Comparison of ENCODE assay signal across 1 cellular context in the genomic region with DNA sequence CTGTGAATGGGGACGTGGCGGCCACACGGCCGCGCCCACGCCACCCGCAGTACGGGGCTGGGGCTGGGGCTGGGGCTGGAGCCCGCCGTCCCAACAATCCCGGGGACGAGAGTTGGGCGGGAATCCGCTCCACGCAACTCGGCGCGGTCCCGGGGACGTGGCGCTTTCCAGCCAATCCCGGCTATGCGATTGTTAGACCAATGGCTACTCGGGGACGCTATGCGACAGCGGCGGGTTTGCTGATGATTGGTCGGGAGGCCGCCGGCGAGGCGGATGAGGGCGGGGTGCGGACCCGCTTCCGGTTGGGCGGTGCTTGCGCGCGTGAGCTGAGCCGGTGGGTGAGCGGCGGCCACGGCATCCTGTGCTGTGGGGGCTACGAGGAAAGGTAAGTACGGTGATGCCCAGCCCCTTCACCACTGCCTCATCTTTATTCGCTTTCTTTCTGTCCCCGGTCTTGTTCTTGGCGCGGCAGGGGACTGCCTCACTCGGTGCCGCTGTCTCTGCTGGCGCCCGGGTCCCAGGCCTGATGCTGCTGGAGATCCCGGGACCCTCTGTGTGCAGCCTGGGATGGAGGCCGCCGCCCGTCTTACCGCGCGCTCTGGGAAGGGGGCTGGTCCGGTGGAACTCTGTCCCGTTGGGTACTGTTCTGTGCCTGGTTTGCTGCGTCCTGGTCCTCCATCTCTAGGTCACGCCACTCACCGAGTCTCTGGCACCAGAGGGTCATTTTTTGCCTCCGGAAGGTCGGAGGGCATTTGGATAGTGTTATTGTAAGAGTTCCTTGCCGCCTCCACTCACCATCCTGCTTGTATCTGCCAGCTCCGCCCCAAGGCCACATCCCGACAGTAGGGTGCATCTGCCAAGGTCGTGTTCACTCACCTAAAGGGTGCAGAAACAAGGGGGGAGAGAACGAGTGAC.
TF ChIP-seq lines count a peak whose summit lies in the region.

A gene (plus strand): TSS at position 312 of the 915 bp plus-strand sequence. CDS start 9,225 bp downstream, outside the sequence.

TF ChIP-seq in HepG2, 621 proteins besides CTCF, POLR2A, EP300 and RAD21 (continued from another document and continues in another):
- TF ChIP-seq, protein P1, sequence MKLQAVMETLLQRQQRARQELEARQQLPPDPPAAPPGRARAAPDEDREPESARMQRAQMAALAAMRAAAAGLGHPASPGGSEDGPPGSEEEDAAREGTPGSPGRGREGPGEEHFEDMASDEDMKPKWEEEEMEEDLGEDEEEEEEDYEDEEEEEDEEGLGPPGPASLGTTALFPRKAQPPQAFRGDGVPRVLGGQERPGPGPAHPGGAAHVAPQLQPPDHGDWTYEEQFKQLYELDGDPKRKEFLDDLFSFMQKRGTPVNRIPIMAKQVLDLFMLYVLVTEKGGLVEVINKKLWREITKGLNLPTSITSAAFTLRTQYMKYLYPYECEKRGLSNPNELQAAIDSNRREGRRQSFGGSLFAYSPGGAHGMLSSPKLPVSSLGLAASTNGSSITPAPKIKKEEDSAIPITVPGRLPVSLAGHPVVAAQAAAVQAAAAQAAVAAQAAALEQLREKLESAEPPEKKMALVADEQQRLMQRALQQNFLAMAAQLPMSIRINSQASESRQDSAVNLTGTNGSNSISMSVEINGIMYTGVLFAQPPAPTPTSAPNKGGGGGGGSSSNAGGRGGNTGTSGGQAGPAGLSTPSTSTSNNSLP (IDR thresholded peaks at IDR 0.05; ENCODE audit: low read depth, low read length): no peak
- TF ChIP-seq, protein P2, sequence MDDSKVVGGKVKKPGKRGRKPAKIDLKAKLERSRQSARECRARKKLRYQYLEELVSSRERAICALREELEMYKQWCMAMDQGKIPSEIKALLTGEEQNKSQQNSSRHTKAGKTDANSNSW (CRISPR knock-in tag; IDR thresholded peaks at IDR 0.05; ENCODE audit: borderline replicate concordance): no peak
- TF ChIP-seq NR2F6 (IDR thresholded peaks at IDR 0.05) (peak; percentile 39; the same call in 1 of the 2 replicates), NR2F6 (CRISPR knock-in tag; IDR thresholded peaks at IDR 0.05) (0 out of 2 replicates have a peak, but pooled peaks have one; percentile 19), FLYWCH1 (CRISPR knock-in tag; IDR thresholded peaks at IDR 0.05) (no peak), SP4 (CRISPR knock-in tag; IDR thresholded peaks at IDR 0.05) (peak; percentile 86), STAG1 (CRISPR knock-in tag; IDR thresholded peaks at IDR 0.05) (no peak), RFXAP (CRISPR knock-in tag; IDR thresholded peaks at IDR 0.05; ENCODE audit: borderline replicate concordance) (peak; percentile 98), PAX8 (CRISPR knock-in tag; IDR thresholded peaks at IDR 0.05; ENCODE audit: borderline replicate concordance) (no peak), ZFP82 (CRISPR knock-in tag; IDR thresholded peaks at IDR 0.05; ENCODE audit: borderline replicate concordance) (no peak), PHF20 (CRISPR knock-in tag; IDR thresholded peaks at IDR 0.05) (peak; percentile 80), PHB2 (IDR thresholded peaks at IDR 0.05; ENCODE audit: partially characterized antibody) (no peak), MTA3 (CRISPR knock-in tag; IDR thresholded peaks at IDR 0.05) (no peak), ZNF619 (CRISPR knock-in tag; IDR thresholded peaks at IDR 0.05) (no peak), PITX1 (CRISPR knock-in tag; IDR thresholded peaks at IDR 0.05) (peak; percentile 58; the same call in 1 of the 2 replicates), FOXK1 (CRISPR knock-in tag; IDR thresholded peaks at IDR 0.05; ENCODE audit: borderline replicate concordance, low read depth) (no peak), NFE2 (CRISPR knock-in tag; IDR thresholded peaks at IDR 0.05) (no peak), ZNF484 (CRISPR knock-in tag; IDR thresholded peaks at IDR 0.05; ENCODE audit: borderline replicate concordance, low read depth) (no peak), NONO (IDR thresholded peaks at IDR 0.05) (no peak), NONO (CRISPR knock-in tag; conservative IDR thresholded peaks at IDR 0.05) (peak; percentile 53; the same call in 1 of the 2 replicates), ZMAT3 (CRISPR knock-in tag; conservative IDR thresholded peaks at IDR 0.05) (peak; percentile 56; the same call in 1 of the 2 replicates), ZSCAN21 (CRISPR knock-in tag; IDR thresholded peaks at IDR 0.05; ENCODE audit: borderline replicate concordance) (peak; percentile 85), ZNF839 (CRISPR knock-in tag; IDR thresholded peaks at IDR 0.05; ENCODE audit: borderline replicate concordance) (no peak), NFIB (CRISPR knock-in tag; IDR thresholded peaks at IDR 0.05; ENCODE audit: borderline replicate concordance) (no peak), ZNF746 (CRISPR knock-in tag; IDR thresholded peaks at IDR 0.05) (no peak; the same call in none of the 2 replicates), SP140L (CRISPR knock-in tag; IDR thresholded peaks at IDR 0.05; ENCODE audit: borderline replicate concordance) (no peak), NR2F2 (IDR thresholded peaks at IDR 0.05; ENCODE audit: borderline replicate concordance, low read depth) (peak; percentile 30; the same call in 1 of the 2 replicates), ZNF510 (CRISPR knock-in tag; IDR thresholded peaks at IDR 0.05; ENCODE audit: low read depth) (no peak), ELF3 (CRISPR knock-in tag; IDR thresholded peaks at IDR 0.05) (peak; percentile 45; the same call in 1 of the 2 replicates), ZFYVE20 (CRISPR knock-in tag; IDR thresholded peaks at IDR 0.05; ENCODE audit: borderline replicate concordance, low read depth) (0 out of 2 replicates have a peak, but pooled peaks have one; percentile 54), ERF (CRISPR knock-in tag; IDR thresholded peaks at IDR 0.05) (peak; percentile 62), RFX1 (IDR thresholded peaks at IDR 0.05) (no peak), ZFP41 (CRISPR knock-in tag; IDR thresholded peaks at IDR 0.05; ENCODE audit: borderline replicate concordance) (no peak), SAFB2 (CRISPR knock-in tag; IDR thresholded peaks at IDR 0.05; ENCODE audit: borderline replicate concordance, low read depth) (no peak), ZFP37 (CRISPR knock-in tag; IDR thresholded peaks at IDR 0.05; ENCODE audit: borderline replicate concordance) (no peak; the same call in 1 of the 2 replicates), KLF12 (CRISPR knock-in tag; IDR thresholded peaks at IDR 0.05; ENCODE audit: borderline replicate concordance) (0 out of 2 replicates have a peak, but pooled peaks have one; percentile 64), ATF1 (CRISPR knock-in tag; IDR thresholded peaks at IDR 0.05) (peak; percentile 78), CEBPB (IDR thresholded peaks at IDR 0.05; ENCODE audit: borderline replicate concordance, low read depth, low read length) (no peak), ARNT (IDR thresholded peaks at IDR 0.05) (no peak), ZNF33B (CRISPR knock-in tag; IDR thresholded peaks at IDR 0.05) (no peak)
- TF ChIP-seq, protein P3, sequence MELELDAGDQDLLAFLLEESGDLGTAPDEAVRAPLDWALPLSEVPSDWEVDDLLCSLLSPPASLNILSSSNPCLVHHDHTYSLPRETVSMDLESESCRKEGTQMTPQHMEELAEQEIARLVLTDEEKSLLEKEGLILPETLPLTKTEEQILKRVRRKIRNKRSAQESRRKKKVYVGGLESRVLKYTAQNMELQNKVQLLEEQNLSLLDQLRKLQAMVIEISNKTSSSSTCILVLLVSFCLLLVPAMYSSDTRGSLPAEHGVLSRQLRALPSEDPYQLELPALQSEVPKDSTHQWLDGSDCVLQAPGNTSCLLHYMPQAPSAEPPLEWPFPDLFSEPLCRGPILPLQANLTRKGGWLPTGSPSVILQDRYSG (CRISPR knock-in tag; IDR thresholded peaks at IDR 0.05): no peak
- TF ChIP-seq, protein P4, sequence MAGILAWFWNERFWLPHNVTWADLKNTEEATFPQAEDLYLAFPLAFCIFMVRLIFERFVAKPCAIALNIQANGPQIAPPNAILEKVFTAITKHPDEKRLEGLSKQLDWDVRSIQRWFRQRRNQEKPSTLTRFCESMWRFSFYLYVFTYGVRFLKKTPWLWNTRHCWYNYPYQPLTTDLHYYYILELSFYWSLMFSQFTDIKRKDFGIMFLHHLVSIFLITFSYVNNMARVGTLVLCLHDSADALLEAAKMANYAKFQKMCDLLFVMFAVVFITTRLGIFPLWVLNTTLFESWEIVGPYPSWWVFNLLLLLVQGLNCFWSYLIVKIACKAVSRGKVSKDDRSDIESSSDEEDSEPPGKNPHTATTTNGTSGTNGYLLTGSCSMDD (CRISPR knock-in tag; IDR thresholded peaks at IDR 0.05): 0 out of 2 replicates have a peak, but pooled peaks have one; percentile 39
- TF ChIP-seq, protein P5, sequence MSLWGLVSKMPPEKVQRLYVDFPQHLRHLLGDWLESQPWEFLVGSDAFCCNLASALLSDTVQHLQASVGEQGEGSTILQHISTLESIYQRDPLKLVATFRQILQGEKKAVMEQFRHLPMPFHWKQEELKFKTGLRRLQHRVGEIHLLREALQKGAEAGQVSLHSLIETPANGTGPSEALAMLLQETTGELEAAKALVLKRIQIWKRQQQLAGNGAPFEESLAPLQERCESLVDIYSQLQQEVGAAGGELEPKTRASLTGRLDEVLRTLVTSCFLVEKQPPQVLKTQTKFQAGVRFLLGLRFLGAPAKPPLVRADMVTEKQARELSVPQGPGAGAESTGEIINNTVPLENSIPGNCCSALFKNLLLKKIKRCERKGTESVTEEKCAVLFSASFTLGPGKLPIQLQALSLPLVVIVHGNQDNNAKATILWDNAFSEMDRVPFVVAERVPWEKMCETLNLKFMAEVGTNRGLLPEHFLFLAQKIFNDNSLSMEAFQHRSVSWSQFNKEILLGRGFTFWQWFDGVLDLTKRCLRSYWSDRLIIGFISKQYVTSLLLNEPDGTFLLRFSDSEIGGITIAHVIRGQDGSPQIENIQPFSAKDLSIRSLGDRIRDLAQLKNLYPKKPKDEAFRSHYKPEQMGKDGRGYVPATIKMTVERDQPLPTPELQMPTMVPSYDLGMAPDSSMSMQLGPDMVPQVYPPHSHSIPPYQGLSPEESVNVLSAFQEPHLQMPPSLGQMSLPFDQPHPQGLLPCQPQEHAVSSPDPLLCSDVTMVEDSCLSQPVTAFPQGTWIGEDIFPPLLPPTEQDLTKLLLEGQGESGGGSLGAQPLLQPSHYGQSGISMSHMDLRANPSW (CRISPR knock-in tag; IDR thresholded peaks at IDR 0.05; ENCODE audit: borderline replicate concordance): no peak
- TF ChIP-seq, protein P6, sequence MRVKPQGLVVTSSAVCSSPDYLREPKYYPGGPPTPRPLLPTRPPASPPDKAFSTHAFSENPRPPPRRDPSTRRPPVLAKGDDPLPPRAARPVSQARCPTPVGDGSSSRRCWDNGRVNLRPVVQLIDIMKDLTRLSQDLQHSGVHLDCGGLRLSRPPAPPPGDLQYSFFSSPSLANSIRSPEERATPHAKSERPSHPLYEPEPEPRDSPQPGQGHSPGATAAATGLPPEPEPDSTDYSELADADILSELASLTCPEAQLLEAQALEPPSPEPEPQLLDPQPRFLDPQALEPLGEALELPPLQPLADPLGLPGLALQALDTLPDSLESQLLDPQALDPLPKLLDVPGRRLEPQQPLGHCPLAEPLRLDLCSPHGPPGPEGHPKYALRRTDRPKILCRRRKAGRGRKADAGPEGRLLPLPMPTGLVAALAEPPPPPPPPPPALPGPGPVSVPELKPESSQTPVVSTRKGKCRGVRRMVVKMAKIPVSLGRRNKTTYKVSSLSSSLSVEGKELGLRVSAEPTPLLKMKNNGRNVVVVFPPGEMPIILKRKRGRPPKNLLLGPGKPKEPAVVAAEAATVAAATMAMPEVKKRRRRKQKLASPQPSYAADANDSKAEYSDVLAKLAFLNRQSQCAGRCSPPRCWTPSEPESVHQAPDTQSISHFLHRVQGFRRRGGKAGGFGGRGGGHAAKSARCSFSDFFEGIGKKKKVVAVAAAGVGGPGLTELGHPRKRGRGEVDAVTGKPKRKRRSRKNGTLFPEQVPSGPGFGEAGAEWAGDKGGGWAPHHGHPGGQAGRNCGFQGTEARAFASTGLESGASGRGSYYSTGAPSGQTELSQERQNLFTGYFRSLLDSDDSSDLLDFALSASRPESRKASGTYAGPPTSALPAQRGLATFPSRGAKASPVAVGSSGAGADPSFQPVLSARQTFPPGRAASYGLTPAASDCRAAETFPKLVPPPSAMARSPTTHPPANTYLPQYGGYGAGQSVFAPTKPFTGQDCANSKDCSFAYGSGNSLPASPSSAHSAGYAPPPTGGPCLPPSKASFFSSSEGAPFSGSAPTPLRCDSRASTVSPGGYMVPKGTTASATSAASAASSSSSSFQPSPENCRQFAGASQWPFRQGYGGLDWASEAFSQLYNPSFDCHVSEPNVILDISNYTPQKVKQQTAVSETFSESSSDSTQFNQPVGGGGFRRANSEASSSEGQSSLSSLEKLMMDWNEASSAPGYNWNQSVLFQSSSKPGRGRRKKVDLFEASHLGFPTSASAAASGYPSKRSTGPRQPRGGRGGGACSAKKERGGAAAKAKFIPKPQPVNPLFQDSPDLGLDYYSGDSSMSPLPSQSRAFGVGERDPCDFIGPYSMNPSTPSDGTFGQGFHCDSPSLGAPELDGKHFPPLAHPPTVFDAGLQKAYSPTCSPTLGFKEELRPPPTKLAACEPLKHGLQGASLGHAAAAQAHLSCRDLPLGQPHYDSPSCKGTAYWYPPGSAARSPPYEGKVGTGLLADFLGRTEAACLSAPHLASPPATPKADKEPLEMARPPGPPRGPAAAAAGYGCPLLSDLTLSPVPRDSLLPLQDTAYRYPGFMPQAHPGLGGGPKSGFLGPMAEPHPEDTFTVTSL (CRISPR knock-in tag; IDR thresholded peaks at IDR 0.05; ENCODE audit: borderline replicate concordance): no peak
- TF ChIP-seq, protein P7, sequence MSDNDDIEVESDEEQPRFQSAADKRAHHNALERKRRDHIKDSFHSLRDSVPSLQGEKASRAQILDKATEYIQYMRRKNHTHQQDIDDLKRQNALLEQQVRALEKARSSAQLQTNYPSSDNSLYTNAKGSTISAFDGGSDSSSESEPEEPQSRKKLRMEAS (IDR thresholded peaks at IDR 0.05): peak; percentile 95
- TF ChIP-seq, protein P8, sequence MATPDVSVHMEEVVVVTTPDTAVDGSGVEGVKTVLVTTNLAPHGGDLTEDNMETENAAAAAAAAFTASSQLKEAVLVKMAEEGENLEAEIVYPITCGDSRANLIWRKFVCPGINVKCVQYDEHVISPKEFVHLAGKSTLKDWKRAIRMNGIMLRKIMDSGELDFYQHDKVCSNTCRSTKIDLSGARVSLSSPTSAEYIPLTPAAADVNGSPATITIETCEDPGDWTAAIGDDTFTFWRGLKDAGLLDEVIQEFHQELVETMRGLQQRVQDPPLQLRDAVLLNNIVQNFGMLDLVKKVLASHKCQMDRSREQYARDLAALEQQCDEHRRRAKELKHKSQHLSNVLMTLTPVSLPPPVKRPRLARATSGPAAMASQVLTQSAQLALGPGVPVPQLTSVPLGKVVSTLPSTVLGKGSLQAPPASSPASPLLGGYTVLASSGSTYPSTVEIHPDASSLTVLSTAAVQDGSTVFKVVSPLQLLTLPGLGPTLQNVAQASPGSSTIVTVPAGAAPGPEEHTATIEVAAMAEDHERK (CRISPR knock-in tag; IDR thresholded peaks at IDR 0.05; ENCODE audit: low read depth): no peak; the same call in 1 of the 2 replicates
- TF ChIP-seq, protein P9, sequence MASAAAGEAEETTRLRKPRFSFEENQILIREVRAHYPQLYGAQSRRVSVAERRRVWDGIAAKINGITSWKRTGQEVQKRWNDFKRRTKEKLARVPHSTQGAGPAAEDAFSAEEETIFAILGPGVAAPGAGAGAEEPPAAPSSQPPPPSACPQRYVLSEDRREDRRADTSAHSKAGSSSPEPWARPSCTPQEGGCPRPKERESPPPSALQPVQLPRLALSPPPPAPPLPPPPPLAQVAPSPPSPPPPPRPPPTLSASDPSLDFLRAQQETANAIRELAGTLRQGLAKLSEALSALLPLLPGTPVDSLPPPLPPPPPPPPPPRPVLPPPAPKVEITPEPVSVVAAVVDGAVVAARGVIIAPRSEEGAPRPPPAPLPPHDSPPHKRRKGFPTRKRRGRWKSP (CRISPR knock-in tag; IDR thresholded peaks at IDR 0.05): peak; percentile 81
